In the genomic region with DNA sequence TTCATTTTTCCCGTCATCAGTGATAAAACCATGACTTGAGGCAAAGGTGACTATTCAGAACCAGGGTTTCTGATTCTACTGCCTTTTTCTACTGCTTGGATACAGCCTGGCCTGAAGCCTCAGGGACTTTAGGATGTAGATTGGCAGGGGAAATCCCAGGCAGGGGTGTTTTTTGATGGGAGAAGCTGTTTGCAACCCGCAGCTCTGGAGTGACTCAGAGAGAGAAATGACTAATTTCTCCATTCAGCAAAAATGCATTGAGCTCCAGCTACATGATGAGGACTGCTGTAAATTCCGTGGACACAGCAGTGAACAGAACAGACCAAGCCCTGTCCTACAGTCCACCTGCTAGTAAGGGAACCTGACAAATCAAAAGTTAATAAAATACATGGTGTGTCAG, we compare ENCODE assay signal across 14 cellular contexts.
DNase-seq lines count a peak whose midpoint lies in the region; ATAC-seq and TF ChIP-seq lines count a peak whose summit lies in the region.
"Had no signal": no experiment of that assay in that cellular context is flagged by ENCODE, and none has a peak within 500 bp of the region (broad histone marks: within the 10 kb centered on the region; RNA-seq: fewer than 3 reads in every experiment).

No MANE protein-coding gene starts in this region.

- 79% methylated on average over 3 of the region's 3 CpGs for WGBS in heart right ventricle, 2 donors

- H3K4me1 Mint-ChIP-seq in natural killer cell treated with Interleukin-12 subunit alpha and Interleukin-12 subunit beta and Interleukin-15 and Interleukin-18, amount 100 ng/mL, for 72 hours (ENCODE audit: low read depth in 2 of 2): peaks cover 6 to 13% of the 10 kb centered on the region in 2 donors
- no peaks in the 10 kb centered on the region for H3K4me1 Mint-ChIP-seq in natural killer cell

- H3K9me3 Mint-ChIP-seq in natural killer cell treated with Interleukin-12 subunit alpha and Interleukin-12 subunit beta and Interleukin-15 and Interleukin-18, amount 100 ng/mL, for 72 hours: no peaks in the 10 kb centered on the region
- H3K9me3 Mint-ChIP-seq in natural killer cell: no peaks in the 10 kb centered on the region
- H3K9me3 Mint-ChIP-seq: CD4-positive, alpha-beta T cell had no signal

- no peaks in the 10 kb centered on the region for H3K27me3 ChIP-seq in heart right ventricle
- H3K27me3 ChIP-seq: SJCRH30 had no signal

- H3K27ac Mint-ChIP-seq in natural killer cell treated with Interleukin-12 subunit alpha and Interleukin-12 subunit beta and Interleukin-15 and Interleukin-18, amount 100 ng/mL, for 72 hours: no peak overlapping the region
- no peak overlapping the region for H3K27ac Mint-ChIP-seq in natural killer cell
- H3K27ac Mint-ChIP-seq: CD4-positive, alpha-beta T cell had no signal

- H3K27ac ChIP-seq in heart right ventricle: no peak overlapping the region
- H3K27ac ChIP-seq: SJCRH30 had no signal

- peak overlapping the region; percentile 28 for H3K4me3 Mint-ChIP-seq in natural killer cell treated with Interleukin-12 subunit alpha and Interleukin-12 subunit beta and Interleukin-15 and Interleukin-18, amount 100 ng/mL, for 72 hours
- H3K4me3 Mint-ChIP-seq in natural killer cell: no peak overlapping the region
- H3K4me3 Mint-ChIP-seq: CD4-positive, alpha-beta T cell had no signal

- no peak for TF ChIP-seq CTCF in natural killer cell (IDR thresholded peaks at IDR 0.05)
- no peak for TF ChIP-seq CTCF in fibroblast of mammary gland (conservative IDR thresholded peaks at IDR 0.05; ENCODE audit: control insufficient read depth, insufficient read depth, low read depth, low read length)
- TF ChIP-seq CTCF in heart right ventricle (IDR thresholded peaks at IDR 0.05): no peak

- H3K27me3 Mint-ChIP-seq in natural killer cell treated with Interleukin-12 subunit alpha and Interleukin-12 subunit beta and Interleukin-15 and Interleukin-18, amount 100 ng/mL, for 72 hours: peaks cover 27 to 54% of the 10 kb centered on the region in 2 donors
- H3K27me3 Mint-ChIP-seq in natural killer cell (ENCODE audit: low read depth in 2 of 2): peaks cover 16 to 24% of the 10 kb centered on the region in 2 donors

- H3K4me1 ChIP-seq in heart right ventricle: no peaks in the 10 kb centered on the region
- H3K4me1 ChIP-seq: SJCRH30 had no signal

- no peaks in the 10 kb centered on the region for H3K9me3 ChIP-seq in heart right ventricle
- H3K9me3 ChIP-seq: SJCRH30 had no signal

- H3K4me3 ChIP-seq in fibroblast of mammary gland (ENCODE audit: control insufficient read depth, low read depth, low read length) (no peak overlapping the region), heart right ventricle (no peak overlapping the region)
- H3K4me3 ChIP-seq: SJCRH30 had no signal

- peak; percentile 62 to 83 for ATAC-seq in natural killer cell treated with Interleukin-12 subunit alpha and Interleukin-12 subunit beta and Interleukin-15 and Interleukin-18, amount 100 ng/mL, for 72 hours
- ATAC-seq in natural killer cell (no peak), GM21723 (IDR thresholded peaks at IDR 0.05; ENCODE audit: unreplicated experiment) (no peak), heart right ventricle (no peak)
- ATAC-seq: HCT116 had no signal

- intact Hi-C loops in natural killer cell (cut with micrococcal nuclease) (no loop called here), heart right ventricle (cut with DNase I) (no loop called here)

- DNase-seq in natural killer cell treated with Interleukin-12 subunit alpha and Interleukin-12 subunit beta and Interleukin-15 and Interleukin-18, amount 100 ng/mL, for 72 hours (ENCODE audit: low spot score): no peak
- DNase-seq in natural killer cell (no peak), RPMI7951 (ENCODE audit: low read depth) (peak; percentile 95), fibroblast of mammary gland (ENCODE audit: low read depth) (peak; percentile 52), stromal cell of bone marrow (ENCODE audit: low read depth) (peak; percentile 70), NAMALWA (ENCODE audit: low spot score) (no peak), heart right ventricle (no peak)
- DNase-seq: CD4-positive, alpha-beta T cell; cortex of kidney; NCI-H187; occipital lobe; SJCRH30 had no signal

- no peaks in the 10 kb centered on the region for H3K36me3 Mint-ChIP-seq in natural killer cell treated with Interleukin-12 subunit alpha and Interleukin-12 subunit beta and Interleukin-15 and Interleukin-18, amount 100 ng/mL, for 72 hours
- no peaks in the 10 kb centered on the region for H3K36me3 Mint-ChIP-seq in natural killer cell

- H3K36me3 ChIP-seq in heart right ventricle: no peaks in the 10 kb centered on the region
- H3K36me3 ChIP-seq: SJCRH30 had no signal

Comparison
In these comparisons a context has a peak if more than half of its experiments do, and no peak if none do; other contexts are left out.
1. ATAC-seq: peak in natural killer cell treated with Interleukin-12 subunit alpha and Interleukin-12 subunit beta and Interleukin-15 and Interleukin-18, amount 100 ng/mL, for 72 hours (2 of 2); none in natural killer cell (0 of 3), GM21723 (single experiment) and heart right ventricle (0 of 8).
2. DNase-seq: peak in RPMI7951 (single experiment), fibroblast of mammary gland (single experiment) and stromal cell of bone marrow (single experiment); none in natural killer cell treated with Interleukin-12 subunit alpha and Interleukin-12 subunit beta and Interleukin-15 and Interleukin-18, amount 100 ng/mL, for 72 hours (single experiment), natural killer cell (single experiment), NAMALWA (single experiment) and heart right ventricle (0 of 2).